Comparison of ENCODE assay signal across 24 cellular contexts in genomic region chr11:116918925-116919653, GRCh38.
DNase-seq lines count a peak whose midpoint lies in the region; ATAC-seq, FAIRE-seq and TF ChIP-seq lines count a peak whose summit lies in the region.
"Had no signal": no experiment of that assay in that cellular context is flagged by ENCODE, and none has a peak within 500 bp of the region (broad histone marks: within the 10 kb centered on the region; RNA-seq: fewer than 3 reads in every experiment).

No MANE protein-coding gene starts in this region.

- TF ChIP-seq POLR2A in heart left ventricle (IDR thresholded peaks at IDR 0.05) (no peak), GM12878 (IDR thresholded peaks at IDR 0.05; ENCODE audit: low read depth, low read length) (no peak), endothelial cell of umbilical vein (IDR thresholded peaks at IDR 0.05; ENCODE audit: low read depth, low read length) (no peak)

- H3K27ac ChIP-seq in left ventricle myocardium inferior (replicated peaks) (peak overlapping the region; percentile 5), heart left ventricle (peak overlapping the region in 2 of 12 donors; percentile 15 to 37), GM12878 (ENCODE audit: control insufficient read depth, insufficient read depth) (no peak overlapping the region), endothelial cell of umbilical vein (ENCODE audit: insufficient read depth, low read depth, low read length) (no peak overlapping the region)
- H3K27ac ChIP-seq: Peyer's patch, SJSA1 had no signal

- WGBS in heart left ventricle, 4 donors: 45 to 59% (median 51%) methylated on average over 3 of the region's 3 CpGs
- WGBS in GM12878 (ENCODE audit: insufficient coverage, insufficient replicate concordance, low lambda C conversion rate, missing lambda C conversion rate): 82% methylated on average over 3 of the region's 3 CpGs

- no peaks in the 10 kb centered on the region for H3K9me1 ChIP-seq in endothelial cell of umbilical vein (replicated peaks; ENCODE audit: control insufficient read depth, extremely low read depth, insufficient read depth, low read length)

- no peak for FAIRE-seq in GM12878 (lab: Jason Lieb, UNC)
- FAIRE-seq in endothelial cell of umbilical vein (lab: Jason Lieb, UNC): no peak
- FAIRE-seq: A204.1, GM12891, GM19239 had no signal

- intact Hi-C loops in left ventricle myocardium inferior (cut with micrococcal nuclease) (no loop called here), heart left ventricle (cut with DNase I) (no loop called here), GM12878 (cut with micrococcal nuclease; ENCODE audit: unreplicated experiment) (no loop called here), endothelial cell of umbilical vein (cut with micrococcal nuclease) (no loop called here), mucosa of descending colon (cut with DNase I, micrococcal nuclease) (no loop called here)

- no peaks in the 10 kb centered on the region for H3K9me3 ChIP-seq in left ventricle myocardium inferior (replicated peaks)
- no peaks in the 10 kb centered on the region for H3K9me3 ChIP-seq in heart left ventricle
- H3K9me3 ChIP-seq in GM12878 (replicated peaks; ENCODE audit: control insufficient read depth, insufficient read depth, low read length): no peaks in the 10 kb centered on the region
- H3K9me3 ChIP-seq in endothelial cell of umbilical vein (replicated peaks; ENCODE audit: control insufficient read depth, insufficient read depth, low read length): no peaks in the 10 kb centered on the region
- no peaks in the 10 kb centered on the region for H3K9me3 ChIP-seq in mucosa of descending colon
- H3K9me3 ChIP-seq: Peyer's patch, SJSA1 had no signal

- H3K27me3 ChIP-seq in left ventricle myocardium inferior (ENCODE audit: low read depth) (no peaks in the 10 kb centered on the region), heart left ventricle (no peaks in the 10 kb centered on the region), GM12878 (replicated peaks in 1 of 2; ENCODE audit: control insufficient read depth in 2 of 2, insufficient read depth in 2 of 2, low read length in 1 of 2) (no peaks in the 10 kb centered on the region), endothelial cell of umbilical vein (ENCODE audit: control insufficient read depth in 2 of 2, insufficient read depth in 2 of 2, low read length in 2 of 2) (no peaks in the 10 kb centered on the region)
- H3K27me3 ChIP-seq: Peyer's patch, SJSA1 had no signal

- no peak for DNase-seq in left ventricle myocardium inferior
- no peak for DNase-seq in heart left ventricle
- no peak for DNase-seq in GM12878 (ENCODE audit: low read depth, low spot score)
- peak; percentile 44 for DNase-seq in endothelial cell of umbilical vein (ENCODE audit: low read depth, low spot score)
- no peak for DNase-seq in 8988T
- no peak for DNase-seq in mucosa of gallbladder (ENCODE audit: low spot score)
- DNase-seq in mucosa of descending colon: no peak
- DNase-seq: CD4-positive, alpha-beta memory T cell; DMS153; GF-D8; KG1; NCI-H1417 treated with DMSO at 0.1 percent for 48 hours; NCI-H187 treated with DMSO at 0.1 percent for 48 hours; NCI-H226; NCI-H524; NCI-H82; Peyer's patch had no signal

- H3K79me2 ChIP-seq in GM12878 (ENCODE audit: control insufficient read depth, insufficient read depth, low read length): no peaks in the 10 kb centered on the region
- no peaks in the 10 kb centered on the region for H3K79me2 ChIP-seq in endothelial cell of umbilical vein (ENCODE audit: control insufficient read depth, insufficient read depth, low read length)

- no peak for TF ChIP-seq EP300 in GM12878 (IDR thresholded peaks at IDR 0.05; ENCODE audit: borderline replicate concordance in 1 of 2, control insufficient read depth in 1 of 2, low read depth in 2 of 2, low read length in 2 of 2)

- BruUV-seq in GM12878 (replicated peaks; lab: Mats Ljungman, UMichigan): no TSS peak
- no TSS peak for BruUV-seq in endothelial cell of umbilical vein (replicated peaks; lab: Mats Ljungman, UMichigan)

- H3K9ac ChIP-seq in GM12878 (ENCODE audit: control insufficient read depth, insufficient read depth, low read length) (no peak overlapping the region), endothelial cell of umbilical vein (replicated peaks; ENCODE audit: extremely low read depth, insufficient read depth, low read length) (no peak overlapping the region)

- no peaks in the 10 kb centered on the region for H4K20me1 ChIP-seq in GM12878 (ENCODE audit: control insufficient read depth, insufficient read depth)
- no peaks in the 10 kb centered on the region for H4K20me1 ChIP-seq in endothelial cell of umbilical vein (replicated peaks; ENCODE audit: control insufficient read depth, extremely low read depth, insufficient read depth, low read length)

- RAD21 ChIA-PET in GM12878 (lab: Charles Lee; ENCODE audit: unreplicated experiment): no interaction called here

- POLR2A ChIA-PET in GM12878 (lab: Charles Lee) (interaction anchor here (0.6 to 1.3 kb wide), 2 partner anchors 10 to 1876 kb away, joined by 4 to 6 read pairs; no protein-coding TSS in a partner anchor), endothelial cell of umbilical vein (lab: Charles Lee) (no interaction called here)

- 0 out of 2 replicates have a peak, but pooled peaks have one; percentile 6 for TF ChIP-seq RAD21 in GM12878 (IDR thresholded peaks at IDR 0.05; ENCODE audit: insufficient read depth, low read depth, low read length)

- H3K4me1 ChIP-seq in left ventricle myocardium inferior (peaks cover 6% of the 10 kb centered on the region), heart left ventricle (peaks cover 0 to 15% (median 5%) of the 10 kb centered on the region in 12 donors), GM12878 (ENCODE audit: control insufficient read depth, insufficient read depth, low read length) (no peaks in the 10 kb centered on the region), endothelial cell of umbilical vein (ENCODE audit: control insufficient read depth, extremely low read depth, insufficient read depth, low read length) (no peaks in the 10 kb centered on the region), mucosa of descending colon (ENCODE audit: low read depth) (no peaks in the 10 kb centered on the region)
- H3K4me1 ChIP-seq: Peyer's patch, SJSA1 had no signal

- H3K4me2 ChIP-seq in GM12878 (ENCODE audit: control insufficient read depth, insufficient read depth) (no peak overlapping the region), endothelial cell of umbilical vein (ENCODE audit: insufficient read depth, low read length) (no peak overlapping the region)
- H3K4me2 ChIP-seq: GM23338 had no signal

- dilution Hi-C loops in endothelial cell of umbilical vein (cut with MboI; ENCODE audit: extremely low pct_ligation_motif_present, low sequenced_read_pairs): no loop called here

- TF ChIP-seq CTCF in left ventricle myocardium inferior (IDR thresholded peaks at IDR 0.05; ENCODE audit: borderline replicate concordance): no peak
- TF ChIP-seq CTCF in heart left ventricle (IDR thresholded peaks at IDR 0.05): no peak
- no peak; a peak in 1 of 6 replicates for TF ChIP-seq CTCF in GM12878 (IDR thresholded peaks at IDR 0.05 in 2 of 3, conservative IDR thresholded peaks at IDR 0.05 in 1 of 3; ENCODE audit: control insufficient read depth in 2 of 3, extremely low read depth in 1 of 3, insufficient read depth in 1 of 3, low read depth in 3 of 3, low read length in 3 of 3)
- no peak for TF ChIP-seq CTCF in endothelial cell of umbilical vein (IDR thresholded peaks at IDR 0.05; ENCODE audit: extremely low read depth in 1 of 2, insufficient read depth in 1 of 2, low read depth in 1 of 2, low read length in 2 of 2)
- TF ChIP-seq CTCF in mucosa of descending colon (IDR thresholded peaks at IDR 0.05): no peak

- H3K36me3 ChIP-seq in left ventricle myocardium inferior (peaks cover 5% of the 10 kb centered on the region), heart left ventricle (peaks cover 0 to 19% (median 6%) of the 10 kb centered on the region in 9 donors), GM12878 (ENCODE audit: control insufficient read depth in 2 of 2, insufficient read depth in 2 of 2, low read length in 1 of 2) (no peaks in the 10 kb centered on the region), endothelial cell of umbilical vein (ENCODE audit: control insufficient read depth in 2 of 2, extremely low read depth in 1 of 2, insufficient read depth in 2 of 2, low read length in 2 of 2) (no peaks in the 10 kb centered on the region), mucosa of descending colon (ENCODE audit: low read depth) (no peaks in the 10 kb centered on the region)
- H3K36me3 ChIP-seq: SJSA1 had no signal

- SMC1A ChIA-PET in GM12878 (lab: Charles Lee; ENCODE audit: uncharacterized antibody, unreplicated experiment): interaction anchor here (1.0 to 1.3 kb wide), 3 partner anchors 9 to 183 kb away, joined by 3 to 9 read pairs (median 3); no protein-coding TSS in a partner anchor

- H2AFZ ChIP-seq in GM12878 (ENCODE audit: control insufficient read depth, low read depth, low read length): no peak overlapping the region
- H2AFZ ChIP-seq in endothelial cell of umbilical vein (ENCODE audit: low read depth, low read length): no peak overlapping the region
- H2AFZ ChIP-seq: GM23338 had no signal

- H3K4me3 ChIP-seq in left ventricle myocardium inferior (no peak overlapping the region), heart left ventricle (no peak overlapping the region), GM12878 (no peak overlapping the region), endothelial cell of umbilical vein (replicated peaks in 1 of 3; ENCODE audit: insufficient read depth in 1 of 3, low read depth in 1 of 3, low read length in 3 of 3) (no peak overlapping the region), mucosa of descending colon (no peak overlapping the region)
- H3K4me3 ChIP-seq: GM23338, Peyer's patch, SJSA1 had no signal

- in situ Hi-C loops in GM12878 (cut with MboI): no loop called here

- CTCF ChIA-PET in GM12878 (lab: Yijun Ruan, JAX): interaction anchor here (0.5 to 1.6 kb wide), 5 partner anchors 10 to 1695 kb away, joined by 3 to 6 read pairs (median 3); no protein-coding TSS in a partner anchor
- CTCF ChIA-PET in endothelial cell of umbilical vein (lab: Charles Lee): interaction anchor here (1.3 to 1.4 kb wide), 2 partner anchors 8 to 11 kb away, joined by 4 to 5 read pairs; no protein-coding TSS in a partner anchor

- ATAC-seq in heart left ventricle (no peak), GM12878 (no peak), mucosa of descending colon (no peak)
- no peak for ATAC-seq in activated CD4-positive, CD25-positive, alpha-beta regulatory T cell treated with anti-CD3 and anti-CD28 coated beads, Interleukin-2, amount 50 U/mL, for 24 hours
- ATAC-seq: GM23338, HCT116 had no signal

TF ChIP-seq in GM12878, 131 proteins besides CTCF, POLR2A, EP300 and RAD21 (continues in another document):
- TF ChIP-seq MYC (IDR thresholded peaks at IDR 0.05; ENCODE audit: insufficient read depth, insufficient read length, insufficient replicate concordance, low read length, severe bottlenecking): no peak

TF ChIP-seq in endothelial cell of umbilical vein, 7 proteins besides CTCF, POLR2A, EP300 and RAD21 (continues in another document):
- no peak for TF ChIP-seq EZH2 (IDR thresholded peaks at IDR 0.05; ENCODE audit: borderline replicate concordance, low read depth, low read length, severe bottlenecking)
- TF ChIP-seq MAX (IDR thresholded peaks at IDR 0.05; ENCODE audit: insufficient read depth, insufficient read length): no peak
